18 cellular contexts compared by ENCODE assay signal in genomic region chr12:29131539-29131938, GRCh38. TPM values are rescaled to one million over a fixed set of nuclear protein-coding genes. Genes with fewer than 3 reads are reported as not detected.
A peak's percentile ranks its signal among the peaks of the same experiment; 100 is the strongest.
DNase-seq lines count a peak whose midpoint lies in the region; FAIRE-seq and TF ChIP-seq lines count a peak whose summit lies in the region.
"Had no signal": no experiment of that assay in that cellular context is flagged by ENCODE, and none has a peak within 500 bp of the region (broad histone marks: within the 10 kb centered on the region; RNA-seq: fewer than 3 reads in every experiment).

No MANE protein-coding gene starts in this region.

- no peaks in the 10 kb centered on the region for H3K9me1 ChIP-seq in endothelial cell of umbilical vein (replicated peaks; ENCODE audit: control insufficient read depth, extremely low read depth, insufficient read depth, low read length)

- H2AFZ ChIP-seq in endothelial cell of umbilical vein (ENCODE audit: low read depth, low read length), result peak overlapping the region; percentile 49

- no peak overlapping the region for H3K27ac ChIP-seq in endothelial cell of umbilical vein (ENCODE audit: insufficient read depth, low read depth, low read length)
- H3K27ac ChIP-seq in neutrophil, result peak overlapping the region; percentile 84
- no peak overlapping the region for H3K27ac ChIP-seq in left ventricle myocardium inferior (replicated peaks)
- H3K27ac ChIP-seq: 22Rv1, C4-2B, skin epidermis, tibial nerve had no signal

- no peaks in the 10 kb centered on the region for H4K20me1 ChIP-seq in endothelial cell of umbilical vein (replicated peaks; ENCODE audit: control insufficient read depth, extremely low read depth, insufficient read depth, low read length)

- no peak overlapping the region for H3K4me3 ChIP-seq in endothelial cell of umbilical vein (replicated peaks in 1 of 3; ENCODE audit: insufficient read depth in 1 of 3, low read depth in 1 of 3, low read length in 3 of 3)
- no peak overlapping the region for H3K4me3 ChIP-seq in neutrophil (ENCODE audit: low read depth in 1 of 2, low read length in 1 of 2)
- no peak overlapping the region for H3K4me3 ChIP-seq in lower leg skin (ENCODE audit: low read depth, poor library complexity, severe bottlenecking)
- no peak overlapping the region for H3K4me3 ChIP-seq in BE2C (ENCODE audit: low read depth, low read length)
- H3K4me3 ChIP-seq in left ventricle myocardium inferior, result no peak overlapping the region
- H3K4me3 ChIP-seq: GM12878, skin epidermis, tibial nerve had no signal

- no TSS peak for BruUV-seq in endothelial cell of umbilical vein (replicated peaks; lab: Mats Ljungman, UMichigan)

- dilution Hi-C loops in endothelial cell of umbilical vein (cut with MboI; ENCODE audit: extremely low pct_ligation_motif_present, low sequenced_read_pairs), result no loop called here

- TF ChIP-seq CTCF in endothelial cell of umbilical vein (IDR thresholded peaks at IDR 0.05; ENCODE audit: extremely low read depth in 1 of 2, insufficient read depth in 1 of 2, low read depth in 1 of 2, low read length in 2 of 2) (no peak), neutrophil (IDR thresholded peaks at IDR 0.05) (no peak), lower leg skin (IDR thresholded peaks at IDR 0.05) (no peak), BE2C (IDR thresholded peaks at IDR 0.05; ENCODE audit: low read depth, low read length) (no peak), left ventricle myocardium inferior (IDR thresholded peaks at IDR 0.05; ENCODE audit: borderline replicate concordance) (no peak)

- H3K27me3 ChIP-seq in endothelial cell of umbilical vein (ENCODE audit: control insufficient read depth in 2 of 2, insufficient read depth in 2 of 2, low read length in 2 of 2) (no peaks in the 10 kb centered on the region), neutrophil (no peaks in the 10 kb centered on the region), BE2C (no peaks in the 10 kb centered on the region), left ventricle myocardium inferior (ENCODE audit: low read depth) (no peaks in the 10 kb centered on the region)
- H3K27me3 ChIP-seq: tibial nerve had no signal

- DNase-seq in DMS 273 (lab: John Stamatoyannopoulos, UW; ENCODE audit: unreplicated experiment), result peak; percentile 1
- DNase-seq in DMS 273 treated with DMSO at 0.1 percent for 48 hours (lab: John Stamatoyannopoulos, UW), result no peak
- peak; percentile 48 for DNase-seq in NOMO-1 treated with dmso at 0.1 percent for 144 hours (lab: John Stamatoyannopoulos, UW; ENCODE audit: unreplicated experiment)
- DNase-seq in endothelial cell of umbilical vein (ENCODE audit: low read depth, low spot score), result peak; percentile 27
- DNase-seq in lower leg skin (ENCODE audit: low spot score in 2 of 2), result no peak
- no peak for DNase-seq in BE2C
- DNase-seq in left ventricle myocardium inferior, result no peak
- DNase-seq: activated CD4-positive, alpha-beta memory T cell treated with anti-CD3 and anti-CD28 coated beads for 36 hours; activated naive CD8-positive, alpha-beta T cell treated with anti-CD3 and anti-CD28 coated beads, Interleukin-2, amount 50 U/mL, for 24 hours; activated T-cell treated with anti-CD3 and anti-CD28 coated beads, Interleukin-2, amount 50 U/mL, for 4 hours; NCI-H1417; NCI-H226 had no signal

- H3K4me1 ChIP-seq in endothelial cell of umbilical vein (ENCODE audit: control insufficient read depth, extremely low read depth, insufficient read depth, low read length), result peaks cover 3% of the 10 kb centered on the region
- H3K4me1 ChIP-seq in neutrophil (ENCODE audit: control insufficient read depth in 1 of 2, insufficient read depth in 1 of 2, low read depth in 1 of 2, low read length in 1 of 2), result peaks cover 20 to 28% of the 10 kb centered on the region in 2 experiments
- H3K4me1 ChIP-seq in BE2C, result peaks cover 19% of the 10 kb centered on the region
- no peaks in the 10 kb centered on the region for H3K4me1 ChIP-seq in left ventricle myocardium inferior
- H3K4me1 ChIP-seq: tibial nerve had no signal

- H3K79me2 ChIP-seq in endothelial cell of umbilical vein (ENCODE audit: control insufficient read depth, insufficient read depth, low read length), result no peaks in the 10 kb centered on the region

- H3K9me3 ChIP-seq in endothelial cell of umbilical vein (replicated peaks; ENCODE audit: control insufficient read depth, insufficient read depth, low read length) (no peaks in the 10 kb centered on the region), neutrophil (no peaks in the 10 kb centered on the region), BE2C (no peaks in the 10 kb centered on the region), left ventricle myocardium inferior (replicated peaks) (no peaks in the 10 kb centered on the region)

- 64 to 74% methylated on average over 1 of the region's 1 CpG for WGBS in lower leg skin, 2 donors

- POLR2A ChIA-PET in endothelial cell of umbilical vein (lab: Charles Lee), result no interaction called here

- CTCF ChIA-PET in endothelial cell of umbilical vein (lab: Charles Lee), result no interaction called here

- FAIRE-seq in endothelial cell of umbilical vein (lab: Jason Lieb, UNC), result peak; percentile 63
- FAIRE-seq: GM12878 had no signal

- H3K4me2 ChIP-seq in endothelial cell of umbilical vein (ENCODE audit: insufficient read depth, low read length), result no peak overlapping the region

- intact Hi-C loops in endothelial cell of umbilical vein (cut with micrococcal nuclease) (no loop called here), lower leg skin (cut with DNase I; ENCODE audit: low total_unique reads) (no loop called here), left ventricle myocardium inferior (cut with micrococcal nuclease) (no loop called here)

- H3K9ac ChIP-seq in endothelial cell of umbilical vein (replicated peaks; ENCODE audit: extremely low read depth, insufficient read depth, low read length), result no peak overlapping the region

- no peak for TF ChIP-seq POLR2A in endothelial cell of umbilical vein (IDR thresholded peaks at IDR 0.05; ENCODE audit: low read depth, low read length)
- TF ChIP-seq POLR2A in lower leg skin (IDR thresholded peaks at IDR 0.05), result no peak

- no peaks in the 10 kb centered on the region for H3K36me3 ChIP-seq in endothelial cell of umbilical vein (ENCODE audit: control insufficient read depth in 2 of 2, extremely low read depth in 1 of 2, insufficient read depth in 2 of 2, low read length in 2 of 2)
- H3K36me3 ChIP-seq in neutrophil, result no peaks in the 10 kb centered on the region
- H3K36me3 ChIP-seq in BE2C, result no peaks in the 10 kb centered on the region
- no peaks in the 10 kb centered on the region for H3K36me3 ChIP-seq in left ventricle myocardium inferior
- H3K36me3 ChIP-seq: tibial nerve had no signal

TF ChIP-seq in endothelial cell of umbilical vein, 7 proteins besides CTCF, POLR2A, EP300 and RAD21:
- no peak for TF ChIP-seq POLR2AphosphoS5 (IDR thresholded peaks at IDR 0.05; ENCODE audit: insufficient read depth, low read depth, low read length)
- no peak for TF ChIP-seq MYC (IDR thresholded peaks at IDR 0.05; ENCODE audit: low read depth, low read length)
- no peak for TF ChIP-seq EZH2 (IDR thresholded peaks at IDR 0.05; ENCODE audit: borderline replicate concordance, low read depth, low read length, severe bottlenecking)
- no peak for TF ChIP-seq FOS (IDR thresholded peaks at IDR 0.05; ENCODE audit: borderline replicate concordance, insufficient read depth, low read length)
- no peak for TF ChIP-seq MAX (IDR thresholded peaks at IDR 0.05; ENCODE audit: insufficient read depth, insufficient read length)
- no peak for TF ChIP-seq GATA2 (IDR thresholded peaks at IDR 0.05; ENCODE audit: insufficient read depth, insufficient read length, low read depth, low read length)
- TF ChIP-seq JUN (IDR thresholded peaks at IDR 0.05; ENCODE audit: borderline replicate concordance, insufficient read depth, insufficient read length, low read depth), result no peak

RNA-seq across cellular contexts. Expression of gene FAR2, which starts 17.5 kb away (rescaled TPM):
- total RNA-seq in endothelial cell of umbilical vein (61.7 and 66.3 TPM in 2 replicates), lower leg skin (10 to 100 TPM in 3 of 4 donors, 1 to 10 TPM in 1; 7.4 to 45.4 (median 17.9) TPM), left ventricle myocardium inferior (3.4 TPM)
- polyA plus RNA-seq in endothelial cell of umbilical vein, result 30.1 and 32.3 TPM in 2 replicates
- polyA plus RNA-seq in endothelial cell of umbilical vein (2011; cell fraction: cytosol; rRNA removed), result 27.3 and 31.8 TPM in 2 replicates
- 69.8 and 75.6 TPM in 2 replicates for polyA plus RNA-seq in endothelial cell of umbilical vein (2011; cell fraction: nucleus; rRNA removed)
- 50.9 and 55.0 TPM in 2 replicates for polyA plus RNA-seq in endothelial cell of umbilical vein (2012)
- 67.0 and 80.1 TPM in 2 replicates for polyA minus RNA-seq in endothelial cell of umbilical vein
- not detected for polyA minus RNA-seq in endothelial cell of umbilical vein (2011; cell fraction: cytosol; rRNA and poly(A)+ RNA removed)
- 115 and 140 TPM in 2 replicates for polyA minus RNA-seq in endothelial cell of umbilical vein (2011; cell fraction: nucleus; rRNA and poly(A)+ RNA removed)
- 116 TPM for polyA plus RNA-seq in BE2C (2012; ENCODE audit: insufficient read depth, insufficient read length, low read depth)

Comparison
In these comparisons a context has a peak if more than half of its experiments do, and no peak if none do; other contexts are left out.
1. DNase-seq: peak in DMS 273 (single experiment), NOMO-1 treated with dmso at 0.1 percent for 144 hours (single experiment) and endothelial cell of umbilical vein (single experiment); none in DMS 273 treated with DMSO at 0.1 percent for 48 hours (single experiment), lower leg skin (0 of 2), BE2C (single experiment) and left ventricle myocardium inferior (single experiment).